Comparison of ENCODE assay signal across 1 cellular context in genomic region chr1:59552001-59552400, GRCh38.
TF ChIP-seq lines count a peak whose summit lies in the region.

No MANE protein-coding gene starts in this region.

TF ChIP-seq in H1, 55 proteins besides CTCF, POLR2A, EP300 and RAD21 (continued from another document):
- no peak for TF ChIP-seq CHD7 (IDR thresholded peaks at IDR 0.05; ENCODE audit: insufficient replicate concordance, low read length)
- no peak for TF ChIP-seq CBX8 (IDR thresholded peaks at IDR 0.05; ENCODE audit: borderline replicate concordance, low read depth, low read length)
- TF ChIP-seq HDAC6 (IDR thresholded peaks at IDR 0.05; ENCODE audit: low read depth, low read length): no peak
- TF ChIP-seq NRF1 (IDR thresholded peaks at IDR 0.05; ENCODE audit: low read depth, low read length): no peak
- TF ChIP-seq SP1 (IDR thresholded peaks at IDR 0.05; ENCODE audit: low read depth, low read length): no peak
- no peak for TF ChIP-seq CBX5 (IDR thresholded peaks at IDR 0.05; ENCODE audit: low read depth, low read length)
- TF ChIP-seq RNF2 (IDR thresholded peaks at IDR 0.05; ENCODE audit: borderline replicate concordance, low read depth, low read length, missing control alignments, poor library complexity, severe bottlenecking): no peak
